In the genomic region with DNA sequence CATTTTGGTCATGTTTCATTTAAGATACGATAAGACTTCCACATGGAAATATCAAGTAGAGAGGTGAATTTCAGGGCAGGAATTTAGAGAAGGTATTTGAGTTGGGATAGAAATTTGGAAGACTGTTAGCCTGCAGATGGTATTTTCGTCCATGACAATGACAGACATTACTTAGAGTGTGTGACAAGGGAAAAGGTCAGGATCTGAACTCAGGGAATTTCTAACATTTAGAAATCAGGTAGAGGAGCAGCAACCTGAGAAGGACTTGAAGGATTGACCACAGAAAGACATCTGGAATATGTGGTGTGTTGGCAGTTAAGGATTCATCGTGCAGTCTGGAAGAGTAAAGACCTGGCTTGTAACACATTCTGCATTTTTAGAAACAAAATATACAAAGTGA, we compare ENCODE assay signal across 1 cellular context.
TF ChIP-seq lines count a peak whose summit lies in the region.

No MANE protein-coding gene starts in this region.

TF ChIP-seq in SK-N-SH, 30 proteins besides CTCF, POLR2A, EP300 and RAD21 (continued from another document):
- TF ChIP-seq, protein P1, sequence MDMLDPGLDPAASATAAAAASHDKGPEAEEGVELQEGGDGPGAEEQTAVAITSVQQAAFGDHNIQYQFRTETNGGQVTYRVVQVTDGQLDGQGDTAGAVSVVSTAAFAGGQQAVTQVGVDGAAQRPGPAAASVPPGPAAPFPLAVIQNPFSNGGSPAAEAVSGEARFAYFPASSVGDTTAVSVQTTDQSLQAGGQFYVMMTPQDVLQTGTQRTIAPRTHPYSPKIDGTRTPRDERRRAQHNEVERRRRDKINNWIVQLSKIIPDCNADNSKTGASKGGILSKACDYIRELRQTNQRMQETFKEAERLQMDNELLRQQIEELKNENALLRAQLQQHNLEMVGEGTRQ (IDR thresholded peaks at IDR 0.05; ENCODE audit: borderline replicate concordance, low read depth, low read length), result no peak
- no peak for TF ChIP-seq SMC3 (IDR thresholded peaks at IDR 0.05; ENCODE audit: low read depth, low read length)
